8 cellular contexts compared by ENCODE assay signal in the genomic region with DNA sequence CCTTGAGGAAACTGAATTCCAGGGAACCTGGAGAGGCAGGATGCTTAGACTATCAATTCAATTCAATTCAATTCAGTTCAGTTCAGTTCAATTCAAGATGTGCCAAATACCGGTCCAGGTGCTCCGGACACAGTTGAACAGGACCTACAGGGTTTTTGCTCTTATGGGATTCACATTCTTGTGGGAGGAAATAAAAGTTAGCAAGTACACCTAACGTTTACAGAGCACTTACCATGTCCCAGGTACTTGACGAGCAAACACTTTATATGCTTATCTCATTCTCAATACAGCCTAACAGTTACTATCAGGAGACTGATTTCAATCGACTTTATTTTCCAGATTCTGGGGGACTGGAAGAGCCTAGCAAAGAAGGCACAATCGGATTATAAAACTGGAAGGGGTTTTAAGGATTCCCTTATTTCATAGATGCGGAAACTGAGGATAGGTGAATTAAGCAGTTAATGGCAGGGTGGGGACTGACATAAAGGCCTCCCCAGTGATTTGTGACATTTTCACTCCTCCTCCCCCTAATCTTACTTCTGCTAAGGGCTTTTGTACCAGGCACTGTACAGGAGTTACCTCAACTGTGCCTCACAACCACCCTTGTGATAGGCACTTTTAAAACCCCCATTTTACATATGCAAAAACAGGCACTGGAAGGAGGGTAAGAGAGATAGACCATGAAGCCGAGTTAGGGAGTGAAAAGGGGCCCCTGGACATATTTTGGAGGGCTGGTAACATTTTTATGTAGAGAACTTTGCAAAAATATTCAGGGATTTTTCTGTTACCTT. TPM values are rescaled to one million over a fixed set of nuclear protein-coding genes. Genes with fewer than 3 reads are reported as not detected.
DNase-seq lines count a peak whose midpoint lies in the region; ATAC-seq and TF ChIP-seq lines count a peak whose summit lies in the region.

No MANE protein-coding gene starts in this region.

- no peaks in the 10 kb centered on the region for H3K27me3 ChIP-seq in WERI-Rb-1 (ENCODE audit: insufficient read depth, low read depth, severe bottlenecking)
- no peaks in the 10 kb centered on the region for H3K27me3 ChIP-seq in iPS-20b (ENCODE audit: insufficient read depth, low read length)
- H3K27me3 ChIP-seq in suprapubic skin: no peaks in the 10 kb centered on the region

- H3K27ac ChIP-seq in WERI-Rb-1 (no peak overlapping the region), iPS-20b (ENCODE audit: low read length) (no peak overlapping the region), suprapubic skin (peak overlapping the region; percentile 96)

- H3K4me1 Mint-ChIP-seq in activated CD4-positive, alpha-beta T cell treated with anti-CD3 and anti-CD28 coated beads, Interleukin-2, amount 10 ng/mL, durations not matched to agents 7 days and 5 days: peaks cover 54% of the 10 kb centered on the region

- H3K36me3 ChIP-seq in WERI-Rb-1: peaks cover 11% of the 10 kb centered on the region
- H3K36me3 ChIP-seq in iPS-20b (ENCODE audit: insufficient read depth, low read depth, low read length): peaks cover under 1% of the 10 kb centered on the region; the same call in 1 of the 2 replicates
- H3K36me3 ChIP-seq in suprapubic skin: no peaks in the 10 kb centered on the region

- H3K27me3 Mint-ChIP-seq in activated CD4-positive, alpha-beta T cell treated with anti-CD3 and anti-CD28 coated beads, Interleukin-2, amount 10 ng/mL, durations not matched to agents 7 days and 5 days: no peaks in the 10 kb centered on the region

- peak overlapping the region; percentile 92 for H3K27ac Mint-ChIP-seq in activated CD4-positive, alpha-beta T cell treated with anti-CD3 and anti-CD28 coated beads, Interleukin-2, amount 10 ng/mL, durations not matched to agents 7 days and 5 days

- DNase-seq in activated CD4-positive, alpha-beta T cell treated with anti-CD3 and anti-CD28 coated beads, Interleukin-2, amount 10 ng/mL, durations not matched to agents 7 days and 5 days: no peak
- no peak for DNase-seq in activated CD4-positive, alpha-beta T cell treated with anti-CD3 and anti-CD28 coated beads, Interleukin-2, amount 50 U/mL, for 48 hours
- no peak for DNase-seq in WERI-Rb-1
- no peak for DNase-seq in suprapubic skin (ENCODE audit: low spot score in 2 of 2)
- DNase-seq in stimulated activated CD4-positive, alpha-beta T cell treated with anti-CD3 and anti-CD28 coated beads, Interleukin-4, amount 100 ng/mL, for 4 hours: no peak
- DNase-seq in UCSD-AML1 (lab: John Stamatoyannopoulos, UW; ENCODE audit: unreplicated experiment): no peak

- H3K36me3 Mint-ChIP-seq in activated CD4-positive, alpha-beta T cell treated with anti-CD3 and anti-CD28 coated beads, Interleukin-2, amount 10 ng/mL, durations not matched to agents 7 days and 5 days (ENCODE audit: low read depth): peaks cover 4% of the 10 kb centered on the region

- peaks cover 24% of the 10 kb centered on the region for H3K4me1 ChIP-seq in iPS-20b (ENCODE audit: insufficient read depth, low read length)
- peaks cover 65% of the 10 kb centered on the region for H3K4me1 ChIP-seq in suprapubic skin

- H3K9me3 Mint-ChIP-seq in activated CD4-positive, alpha-beta T cell treated with anti-CD3 and anti-CD28 coated beads, Interleukin-2, amount 10 ng/mL, durations not matched to agents 7 days and 5 days: no peaks in the 10 kb centered on the region

- peak overlapping the region; percentile 37; the same call in 1 of the 2 replicates for H3K9ac ChIP-seq in iPS-20b (ENCODE audit: low read depth, low read length)

- no peak for TF ChIP-seq EP300 in suprapubic skin (IDR thresholded peaks at IDR 0.05)

- no peak for ATAC-seq in GM18498 (IDR thresholded peaks at IDR 0.05; ENCODE audit: unreplicated experiment)

- H3K9me3 ChIP-seq in WERI-Rb-1 (ENCODE audit: severe bottlenecking) (no peaks in the 10 kb centered on the region), iPS-20b (ENCODE audit: insufficient read depth, low read depth, low read length) (no peaks in the 10 kb centered on the region), suprapubic skin (no peaks in the 10 kb centered on the region)

- TF ChIP-seq CTCF in WERI-Rb-1 (IDR thresholded peaks at IDR 0.05; ENCODE audit: low read depth, low read length): no peak
- no peak for TF ChIP-seq CTCF in suprapubic skin (IDR thresholded peaks at IDR 0.05)

- 64% methylated on average over 8 of the region's 8 CpGs for WGBS in suprapubic skin

- H3K4me3 Mint-ChIP-seq in activated CD4-positive, alpha-beta T cell treated with anti-CD3 and anti-CD28 coated beads, Interleukin-2, amount 10 ng/mL, durations not matched to agents 7 days and 5 days: peak overlapping the region; percentile 96

- TF ChIP-seq POLR2A in suprapubic skin (IDR thresholded peaks at IDR 0.05): no peak

- POLR2A ChIA-PET in activated CD4-positive, alpha-beta T cell treated with anti-CD3 and anti-CD28 coated beads, Interleukin-2, amount 10 ng/mL, durations not matched to agents 7 days and 5 days (lab: Charles Lee): no interaction called here

- CTCF ChIA-PET in activated CD4-positive, alpha-beta T cell treated with anti-CD3 and anti-CD28 coated beads, Interleukin-2, amount 10 ng/mL, durations not matched to agents 7 days and 5 days (lab: Charles Lee): interaction anchor here (0.9 to 1.4 kb wide), 2 partner anchors 31 to 71 kb away, joined by 3 read pairs; no protein-coding TSS in a partner anchor

- H3K4me3 ChIP-seq in WERI-Rb-1 (ENCODE audit: low read depth, low read length) (peak overlapping the region; percentile 80), iPS-20b (ENCODE audit: low read length) (peak overlapping the region; percentile 83), suprapubic skin (peak overlapping the region; percentile 82)

RNA-seq across cellular contexts. Expression of a gene that starts 0.7 kb away (rescaled TPM):
- 10 to 100 TPM; 22.9 to 24.6 TPM for total RNA-seq in activated CD4-positive, alpha-beta T cell treated with anti-CD3 and anti-CD28 coated beads, Interleukin-2, amount 10 ng/mL, durations not matched to agents 7 days and 5 days
- total RNA-seq in suprapubic skin: 10 to 100 TPM; 32.7 to 58.1 (median 44.7) TPM

RNA-seq across cellular contexts. Expression of a gene that starts 1.2 kb away (rescaled TPM):
- total RNA-seq in activated CD4-positive, alpha-beta T cell treated with anti-CD3 and anti-CD28 coated beads, Interleukin-2, amount 10 ng/mL, durations not matched to agents 7 days and 5 days: 10 to 100 TPM; 35.9 to 50.6 TPM
- total RNA-seq in suprapubic skin: 10 to 100 TPM in 3 of 4 donors, 1 to 10 TPM in 1; 8.4 to 21.0 (median 13.5) TPM

RNA-seq across cellular contexts. Expression of a gene that starts 32.9 kb away (rescaled TPM):
- total RNA-seq in activated CD4-positive, alpha-beta T cell treated with anti-CD3 and anti-CD28 coated beads, Interleukin-2, amount 10 ng/mL, durations not matched to agents 7 days and 5 days: 10 to 100 TPM; 59.3 to 59.6 TPM
- 10 to 100 TPM; 16.3 to 30.4 (median 20.7) TPM for total RNA-seq in suprapubic skin
